Comparison of ENCODE assay signal across 15 cellular contexts in the genomic region with DNA sequence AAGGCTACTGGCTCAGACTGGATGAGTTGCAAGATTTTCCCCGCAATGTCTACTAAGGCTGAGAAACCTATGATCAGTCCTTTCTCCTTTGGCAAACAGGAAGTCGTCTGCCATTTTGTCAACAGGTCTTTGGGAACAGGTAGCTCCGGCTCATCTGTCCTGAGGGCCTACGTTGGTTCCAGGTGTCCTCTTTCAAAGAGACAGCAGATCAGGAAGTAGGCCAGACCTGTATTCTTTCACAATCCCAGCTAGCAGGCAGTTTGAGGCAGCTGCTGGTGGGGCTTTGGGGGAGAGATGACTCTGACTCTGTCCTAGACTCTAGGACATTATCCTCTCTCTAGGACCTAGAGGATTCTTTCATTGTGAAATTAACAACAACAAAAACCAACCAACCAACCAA.
"Had no signal": no experiment of that assay in that cellular context is flagged by ENCODE, and none has a peak within 500 bp of the region (broad histone marks: within the 10 kb centered on the region; RNA-seq: fewer than 3 reads in every experiment).

No MANE protein-coding gene starts in this region.

- H3K27ac Mint-ChIP-seq: activated naive CD4-positive, alpha-beta T cell treated with anti-CD3 and anti-CD28 coated beads, Interleukin-2, amount 10 ng/mL, durations not matched to agents 7 days and 5 days; activated T-helper 2 cell treated with anti-CD3 and anti-CD28 coated beads, Interferon-gamma antibody, Interleukin-2, Interleukin-4, amounts not matched to agents 10 μg/mL and 5 μg/mL and 100 μg/mL, durations not matched to agents 14 hours and 24 hours and 36 hours; natural killer cell; stimulated activated memory B cell treated with anti-CD40 and anti-IgM and Interleukin-4, amounts not matched to agents 10 μg/mL and 1 μg/mL and 100 μg/mL, for 72 hours had no signal

- H3K27ac ChIP-seq: ascending aorta, uterus, VCaP had no signal

- H3K4me3 Mint-ChIP-seq: activated naive CD4-positive, alpha-beta T cell treated with anti-CD3 and anti-CD28 coated beads, Interleukin-2, amount 10 ng/mL, durations not matched to agents 7 days and 5 days; natural killer cell; stimulated activated memory B cell treated with anti-CD40 and anti-IgM and Interleukin-4, amounts not matched to agents 10 μg/mL and 1 μg/mL and 100 μg/mL, for 72 hours had no signal

- DNase-seq: activated CD4-positive, alpha-beta T cell treated with anti-CD3 and anti-CD28 coated beads, Interleukin-2, amount 50 U/mL, for 48 hours; activated naive CD4-positive, alpha-beta T cell treated with anti-CD3 and anti-CD28 coated beads, Interleukin-2, amount 10 ng/mL, durations not matched to agents 7 days and 5 days; activated T-cell treated with anti-CD3 and anti-CD28 coated beads, Interleukin-2, amount 50 U/mL, for 1 hour; dermis blood vessel endothelial cell; erythroblast; natural killer cell; posterior cingulate gyrus; retina; stimulated activated CD4-positive, alpha-beta T cell treated with anti-CD3 and anti-CD28 coated beads, Interleukin-2, amount 100 ng/mL, for 48 hours; uterus had no signal

- ATAC-seq: left lobe of liver; natural killer cell; stimulated activated memory B cell treated with anti-CD40 and anti-IgM and Interleukin-4, amounts not matched to agents 10 μg/mL and 1 μg/mL and 100 μg/mL, for 72 hours had no signal

- H3K4me1 Mint-ChIP-seq: natural killer cell had no signal

- H3K9me3 Mint-ChIP-seq: activated naive CD4-positive, alpha-beta T cell treated with anti-CD3 and anti-CD28 coated beads, Interleukin-2, amount 10 ng/mL, durations not matched to agents 7 days and 5 days; activated T-helper 2 cell treated with anti-CD3 and anti-CD28 coated beads, Interferon-gamma antibody, Interleukin-2, Interleukin-4, amounts not matched to agents 10 μg/mL and 5 μg/mL and 100 μg/mL, durations not matched to agents 14 hours and 24 hours and 36 hours; natural killer cell; stimulated activated memory B cell treated with anti-CD40 and anti-IgM and Interleukin-4, amounts not matched to agents 10 μg/mL and 1 μg/mL and 100 μg/mL, for 72 hours had no signal

- H3K4me1 ChIP-seq: ascending aorta, uterus had no signal

- H3K36me3 ChIP-seq: uterus had no signal

- H3K36me3 Mint-ChIP-seq: natural killer cell; stimulated activated memory B cell treated with anti-CD40 and anti-IgM and Interleukin-4, amounts not matched to agents 10 μg/mL and 1 μg/mL and 100 μg/mL, for 72 hours had no signal

- H3K4me3 ChIP-seq: ascending aorta, uterus had no signal

- H3K27me3 Mint-ChIP-seq: activated naive CD4-positive, alpha-beta T cell treated with anti-CD3 and anti-CD28 coated beads, Interleukin-2, amount 10 ng/mL, durations not matched to agents 7 days and 5 days had no signal

- H3K27me3 ChIP-seq: ascending aorta, uterus had no signal
